In the genomic region with DNA sequence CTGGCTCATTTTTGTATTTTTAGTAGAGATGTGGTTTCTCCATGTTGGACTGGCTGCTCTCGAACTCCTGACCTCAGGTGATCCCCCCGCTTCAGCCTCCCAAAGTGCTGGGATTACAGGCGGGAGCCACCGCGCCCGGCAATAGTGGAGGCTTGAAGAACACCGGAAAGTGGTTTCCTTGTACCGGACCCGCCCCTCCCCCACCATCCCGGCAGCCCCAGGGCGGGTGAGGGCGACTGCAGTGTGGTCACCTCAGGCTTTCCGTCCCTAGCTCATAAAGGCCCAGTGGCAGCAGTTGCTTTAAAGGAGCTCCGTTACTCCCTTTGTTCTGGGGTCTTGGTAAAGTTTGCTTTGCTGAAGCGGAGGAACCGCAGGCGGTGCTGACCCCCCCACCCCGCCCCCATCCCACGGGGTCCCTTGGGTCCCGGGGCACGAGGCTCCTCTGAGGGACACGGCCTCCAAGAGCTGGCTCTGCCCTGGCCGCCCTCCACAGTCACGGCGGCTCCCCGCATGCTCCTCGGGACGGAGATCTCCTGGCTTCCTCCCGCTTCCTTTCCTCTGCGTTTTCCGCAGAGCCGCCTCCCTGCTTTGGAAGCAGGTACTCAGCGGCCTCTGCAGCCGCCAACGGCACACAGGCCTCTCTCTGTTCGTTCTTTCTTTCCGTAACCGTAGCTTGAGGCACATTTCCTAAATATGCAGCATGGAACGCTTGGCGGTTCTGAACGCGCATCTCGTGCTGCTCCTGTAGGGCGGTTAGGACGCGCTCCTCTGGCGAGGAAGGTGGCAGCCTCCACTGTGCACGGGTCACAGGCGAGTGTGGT, we compare ENCODE assay signal across 20 cellular contexts.
"Had no signal": no experiment of that assay in that cellular context is flagged by ENCODE, and none has a peak within 500 bp of the region (broad histone marks: within the 10 kb centered on the region; RNA-seq: fewer than 3 reads in every experiment).

No MANE protein-coding gene starts in this region.

- H3K4me3 Mint-ChIP-seq: activated naive CD8-positive, alpha-beta T cell; activated T-cell treated with anti-CD3 and anti-CD28 coated beads, Interleukin-2, amount 50 U/mL, for 24 hours had no signal

- H3K9me3 Mint-ChIP-seq: activated T-cell treated with anti-CD3 and anti-CD28 coated beads, Interleukin-2, amount 50 U/mL, for 24 hours; activated T-helper 2 cell treated with anti-CD3 and anti-CD28 coated beads, Interferon-gamma antibody, Interleukin-2, Interleukin-4, amounts not matched to agents 10 μg/mL and 5 μg/mL and 100 μg/mL, durations not matched to agents 14 hours and 24 hours and 36 hours; naive thymus-derived CD8-positive, alpha-beta T cell had no signal

- H3K4me1 ChIP-seq: adrenal gland, breast epithelium, pancreas, right lobe of liver, stomach, suprapubic skin, transverse colon, uterus had no signal

- H3K9me3 ChIP-seq: adrenal gland, breast epithelium, neutrophil, pancreas, right lobe of liver, stomach, suprapubic skin, transverse colon, uterus had no signal

- DNase-seq: activated naive CD4-positive, alpha-beta T cell; activated T-cell treated with anti-CD3 and anti-CD28 coated beads, Interleukin-2, amount 50 U/mL, for 24 hours; adrenal gland; kidney; naive thymus-derived CD8-positive, alpha-beta T cell; right lobe of liver; stimulated activated CD4-positive, alpha-beta T cell treated with anti-CD3 and anti-CD28 coated beads, Interleukin-1b, Interleukin-23, amount 100 ng/mL, for 48 hours; stomach; T-helper 1 cell; T-helper 9 cell; transverse colon; uterus had no signal

- H3K27me3 Mint-ChIP-seq: activated naive CD8-positive, alpha-beta T cell; activated T-cell treated with anti-CD3 and anti-CD28 coated beads, Interleukin-2, amount 50 U/mL, for 24 hours had no signal

- FAIRE-seq: endometrium, kidney, pancreas had no signal

- H3K27ac ChIP-seq: adrenal gland, breast epithelium, neutrophil, pancreas, right lobe of liver, skin epidermis, stomach, suprapubic skin, transverse colon, uterus had no signal

- H3K27me3 ChIP-seq: adrenal gland, breast epithelium, neutrophil, pancreas, right lobe of liver, stomach, suprapubic skin, transverse colon, uterus had no signal

- ATAC-seq: naive thymus-derived CD8-positive, alpha-beta T cell; pancreas; right lobe of liver had no signal

- H3K27ac Mint-ChIP-seq: activated naive CD8-positive, alpha-beta T cell; activated T-cell treated with anti-CD3 and anti-CD28 coated beads, Interleukin-2, amount 50 U/mL, for 24 hours; activated T-helper 2 cell treated with anti-CD3 and anti-CD28 coated beads, Interferon-gamma antibody, Interleukin-2, Interleukin-4, amounts not matched to agents 10 μg/mL and 5 μg/mL and 100 μg/mL, durations not matched to agents 14 hours and 24 hours and 36 hours had no signal

- H3K4me3 ChIP-seq: adrenal gland, breast epithelium, pancreas, right lobe of liver, skin epidermis, stomach, suprapubic skin, transverse colon, uterus had no signal

- H3K36me3 ChIP-seq: breast epithelium, uterus had no signal
